16 cellular contexts compared by ENCODE assay signal in the genomic region with DNA sequence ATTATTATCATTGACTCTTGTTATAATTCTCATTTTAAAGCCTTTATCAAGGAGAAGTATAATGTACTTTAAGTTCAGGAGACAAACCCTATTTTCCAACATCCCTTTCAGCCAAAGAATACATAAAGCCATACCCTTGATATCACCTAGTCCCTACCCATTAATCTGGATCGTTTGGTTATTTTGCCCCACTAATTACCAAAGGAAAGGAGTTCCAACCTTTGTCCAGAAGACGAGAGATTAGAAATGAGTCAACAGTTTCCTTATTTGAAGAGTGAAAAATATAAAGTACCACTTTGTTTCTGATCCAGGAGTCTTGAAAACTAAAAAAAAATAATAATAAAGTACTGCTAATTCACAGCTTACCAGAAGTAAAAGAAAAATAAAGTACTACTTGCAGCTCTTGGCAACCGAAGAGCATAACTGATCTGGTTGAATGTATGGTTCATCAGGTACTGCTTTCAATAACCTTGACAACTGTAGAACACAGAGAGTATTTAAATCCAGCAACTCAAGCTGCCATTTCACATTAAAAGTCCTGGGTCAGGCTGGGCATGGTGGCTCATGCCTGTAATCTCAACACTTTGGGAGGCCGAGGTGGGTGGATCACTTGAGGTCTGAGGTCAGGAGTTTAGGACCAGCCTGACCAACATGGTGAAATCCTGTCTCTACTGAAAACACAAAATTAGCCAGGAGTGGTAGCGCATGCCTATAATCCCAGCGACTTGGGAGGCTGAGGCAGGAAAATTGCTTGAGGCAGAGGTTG. TPM values are rescaled to one million over a fixed set of nuclear protein-coding genes. Genes with fewer than 3 reads are reported as not detected.
DNase-seq lines count a peak whose midpoint lies in the region; ATAC-seq and TF ChIP-seq lines count a peak whose summit lies in the region.
"Had no signal": no experiment of that assay in that cellular context is flagged by ENCODE, and none has a peak within 500 bp of the region (broad histone marks: within the 10 kb centered on the region; RNA-seq: fewer than 3 reads in every experiment).

No MANE protein-coding gene starts in this region.

- H3K4me3 ChIP-seq in right atrium auricular region (no peak overlapping the region), mucosa of rectum (ENCODE audit: low read length in 2 of 2) (no peak overlapping the region)
- H3K4me3 ChIP-seq: GM23248, tibial nerve had no signal

- no peak for TF ChIP-seq CTCF in right atrium auricular region (IDR thresholded peaks at IDR 0.05)

- H3K27ac ChIP-seq in right atrium auricular region (peak overlapping the region; percentile 12 to 39), mucosa of rectum (ENCODE audit: low read depth in 2 of 2, low read length in 2 of 2) (peak overlapping the region; percentile 56 to 67)
- H3K27ac ChIP-seq: GM23248, HL-60 had no signal

- H3K36me3 ChIP-seq in right atrium auricular region: peaks cover 6% of the 10 kb centered on the region
- peaks cover 9 to 16% of the 10 kb centered on the region in 2 donors for H3K36me3 ChIP-seq in mucosa of rectum (ENCODE audit: control insufficient read depth in 2 of 2, insufficient read depth in 2 of 2, low read length in 2 of 2)

- H3K9ac ChIP-seq in mucosa of rectum (ENCODE audit: low read depth in 1 of 2, low read length in 2 of 2): peak overlapping the region in 1 of 2 donors; percentile 7
- H3K9ac ChIP-seq: GM23248 had no signal

- H3K4me1 ChIP-seq in right atrium auricular region (peaks cover 0 to 26% of the 10 kb centered on the region in 2 donors), mucosa of rectum (ENCODE audit: control insufficient read depth in 2 of 2, insufficient read depth in 2 of 2, low read length in 2 of 2) (peaks cover 39 to 59% of the 10 kb centered on the region in 2 donors)

- DNase-seq in right atrium auricular region (ENCODE audit: low spot score) (no peak), Right ventricle myocardium superior (no peak), astrocyte of the hippocampus (ENCODE audit: low read depth, low spot score) (peak; percentile 38), T1000 (lab: John Stamatoyannopoulos, UW) (no peak), 8988T (no peak), globus pallidus (ENCODE audit: low spot score) (no peak)
- DNase-seq: activated B cell treated with CpG ODN at 0.5 μM for 24 hours; effector memory CD4-positive, alpha-beta T cell; left colon; NCI-H2107 had no signal

- no peak for ATAC-seq in Right ventricle myocardium superior (ENCODE audit: poor library complexity)
- ATAC-seq in esophagus mucosa: no peak
- ATAC-seq: natural killer cell treated with Interleukin-12 subunit alpha and Interleukin-12 subunit beta and Interleukin-15 and Interleukin-18, amount 100 ng/mL, for 72 hours had no signal

- H3K9me3 ChIP-seq in right atrium auricular region (no peaks in the 10 kb centered on the region), mucosa of rectum (ENCODE audit: control insufficient read depth in 2 of 2, low read length in 2 of 2) (no peaks in the 10 kb centered on the region)
- H3K9me3 ChIP-seq: tibial nerve had no signal

- intact Hi-C loops in Right ventricle myocardium superior (cut with DNase I): no loop called here

- H3K27me3 ChIP-seq in right atrium auricular region: no peaks in the 10 kb centered on the region
- no peaks in the 10 kb centered on the region for H3K27me3 ChIP-seq in mucosa of rectum (ENCODE audit: control insufficient read depth in 2 of 2, insufficient read depth in 2 of 2, low read length in 2 of 2)
- H3K27me3 ChIP-seq: tibial nerve had no signal

RNA-seq across cellular contexts. Expression of a gene that starts 33.7 kb away (rescaled TPM):
- total RNA-seq in right atrium auricular region (10 to 100 TPM; 20.7 to 28.3 TPM), Right ventricle myocardium superior (11.8 TPM), esophagus mucosa (53.9 TPM)
